ENCODE assay signal across 20 cellular contexts in genomic region chr17:76009447-76009846, GRCh38. TPM values are rescaled to one million over a fixed set of nuclear protein-coding genes. Genes with fewer than 3 reads are reported as not detected.
"Had no signal": no experiment of that assay in that cellular context is flagged by ENCODE, and none has a peak within 500 bp of the region (broad histone marks: within the 10 kb centered on the region; RNA-seq: fewer than 3 reads in every experiment).

No MANE protein-coding gene starts in this region.

- H3K27me3 ChIP-seq: upper lobe of left lung had no signal

- ATAC-seq: activated CD8-positive, alpha-beta T cell treated with anti-CD3 and anti-CD28 coated beads, Interleukin-2, amount 10 ng/mL, durations not matched to agents 7 days and 5 days; left ventricle myocardium superior had no signal

- FAIRE-seq: endometrium had no signal

- H3K36me3 ChIP-seq: thoracic aorta had no signal

- H3K4me3 ChIP-seq: thoracic aorta, upper lobe of left lung had no signal

- DNase-seq: activated CD4-positive, alpha-beta T cell treated with anti-CD3 and anti-CD28 coated beads for 1 hour; activated CD4-positive, alpha-beta T cell treated with anti-CD3 and anti-CD28 coated beads, Interleukin-2, amount 50 U/mL, for 1 hour; activated CD8-positive, alpha-beta T cell treated with anti-CD3 and anti-CD28 coated beads, Interleukin-2, amount 10 ng/mL, durations not matched to agents 7 days and 5 days; activated gamma-delta T cell; erythroblast; foreskin fibroblast; hippocampal formation; left ventricle myocardium superior; mammary epithelial cell; midbrain; retina; stimulated activated CD4-positive, alpha-beta T cell treated with anti-CD3 and anti-CD28 coated beads, Interleukin-2, amount 100 ng/mL, for 48 hours; stimulated activated CD8-positive, alpha-beta memory T cell treated with anti-CD3 and anti-CD28 coated beads, Interleukin-4, amount 100 ng/mL, for 48 hours; stimulated activated naive CD4-positive, alpha-beta T cell treated with Interleukin-2 at 50 U/mL for 16 hours had no signal

- H3K9me3 ChIP-seq: thoracic aorta, upper lobe of left lung had no signal

- H3K27ac ChIP-seq: thoracic aorta, upper lobe of left lung, VCaP had no signal

RNA-seq across cellular contexts. Expression of gene EVPL, which starts 17.7 kb away (rescaled TPM):
- total RNA-seq: chondrocyte, fibroblast of lung had no signal
- polyA plus RNA-seq: fibroblast of lung had no signal
